ENCODE assay signal across 10 cellular contexts in the genomic region with DNA sequence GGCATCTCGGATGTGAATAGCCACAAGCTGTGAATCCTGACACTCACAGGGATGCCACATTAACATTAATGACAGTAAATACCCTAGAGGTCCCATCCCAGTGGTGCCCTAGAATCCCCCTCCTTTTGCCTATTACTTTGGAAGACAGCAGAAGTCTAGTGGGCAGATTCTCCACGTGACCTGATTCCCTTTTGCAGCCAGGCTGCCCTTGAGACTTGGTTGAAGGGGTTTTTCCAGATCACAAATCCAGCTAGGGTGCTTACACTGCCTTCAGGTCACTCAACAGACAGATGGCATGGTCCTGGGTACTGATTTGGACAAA. TPM values are rescaled to one million over a fixed set of nuclear protein-coding genes. Genes with fewer than 3 reads are reported as not detected.
DNase-seq lines count a peak whose midpoint lies in the region; ATAC-seq, FAIRE-seq and TF ChIP-seq lines count a peak whose summit lies in the region.
"Had no signal": no experiment of that assay in that cellular context is flagged by ENCODE, and none has a peak within 500 bp of the region (broad histone marks: within the 10 kb centered on the region; RNA-seq: fewer than 3 reads in every experiment).

No MANE protein-coding gene starts in this region.

- peaks cover 18% of the 10 kb centered on the region for H3F3A ChIP-seq in SK-N-SH (replicated peaks; ENCODE audit: insufficient read depth)

- peak overlapping the region; percentile 95 for H3K4me3 Mint-ChIP-seq in activated T-helper 2 cell treated with anti-CD3 and anti-CD28 coated beads, Interferon-gamma antibody, Interleukin-2, Interleukin-4, amounts not matched to agents 10 μg/mL and 5 μg/mL and 100 μg/mL, durations not matched to agents 14 hours and 24 hours and 36 hours (ENCODE audit: low read depth)

- POLR2A ChIA-PET in SK-N-SH (lab: Yijun Ruan, JAX): no interaction called here

- H3K4me1 ChIP-seq in SK-N-SH (ENCODE audit: control insufficient read depth in 1 of 2, insufficient read depth in 2 of 2, low read depth in 1 of 2, low read length in 1 of 2): peaks cover 56 to 76% of the 10 kb centered on the region in 2 experiments
- H3K4me1 ChIP-seq in keratinocyte (ENCODE audit: control insufficient read depth, extremely low read depth, insufficient read depth, low read length): peaks cover 62% of the 10 kb centered on the region
- H3K4me1 ChIP-seq in stomach: peaks cover 96 to 100% (median 99%) of the 10 kb centered on the region in 4 donors

- H3K27me3 Mint-ChIP-seq in activated T-helper 2 cell treated with anti-CD3 and anti-CD28 coated beads, Interferon-gamma antibody, Interleukin-2, Interleukin-4, amounts not matched to agents 10 μg/mL and 5 μg/mL and 100 μg/mL, durations not matched to agents 14 hours and 24 hours and 36 hours (ENCODE audit: low read depth): no peaks in the 10 kb centered on the region

- no peak for TF ChIP-seq RAD21 in SK-N-SH (IDR thresholded peaks at IDR 0.05; ENCODE audit: low read length)

- peaks cover 80% of the 10 kb centered on the region for H3K4me1 Mint-ChIP-seq in activated T-helper 2 cell treated with anti-CD3 and anti-CD28 coated beads, Interferon-gamma antibody, Interleukin-2, Interleukin-4, amounts not matched to agents 10 μg/mL and 5 μg/mL and 100 μg/mL, durations not matched to agents 14 hours and 24 hours and 36 hours (ENCODE audit: low read depth)

- H3K79me2 ChIP-seq in SK-N-SH (ENCODE audit: insufficient read depth): peaks cover 100% of the 10 kb centered on the region
- H3K79me2 ChIP-seq in keratinocyte (ENCODE audit: control insufficient read depth, insufficient read depth, low read length): peaks cover 96% of the 10 kb centered on the region

- CTCF ChIA-PET in SK-N-SH (lab: Yijun Ruan, JAX): interaction anchor here (0.9 to 5.0 kb wide), 9 partner anchors 8 to 93 kb away, joined by 3 to 25 read pairs (median 5); no protein-coding TSS in a partner anchor

- H4K20me1 ChIP-seq in SK-N-SH (ENCODE audit: insufficient read depth) (peaks cover 94% of the 10 kb centered on the region), keratinocyte (ENCODE audit: control insufficient read depth, extremely low read depth, insufficient read depth, low read length) (peaks cover 19% of the 10 kb centered on the region)

- intact Hi-C loops in activated T-helper 2 cell treated with anti-CD3 and anti-CD28 coated beads, Interferon-gamma antibody, Interleukin-2, Interleukin-4, amounts not matched to agents 10 μg/mL and 5 μg/mL and 100 μg/mL, durations not matched to agents 14 hours and 24 hours and 36 hours (cut with micrococcal nuclease): loop anchor here (1.0 to 10.0 kb wide), 4 partner anchors 8 to 1436 kb away; a partner anchor contains a TSS
- intact Hi-C loops in stomach (cut with DNase I; ENCODE audit: low total_unique reads): no loop called here

- no peak for DNase-seq in SK-N-SH
- DNase-seq in activated T-helper 2 cell treated with anti-CD3 and anti-CD28 coated beads, Interferon-gamma antibody, Interleukin-2, Interleukin-4, amounts not matched to agents 10 μg/mL and 5 μg/mL and 100 μg/mL, durations not matched to agents 14 hours and 24 hours and 36 hours (ENCODE audit: low spot score): no peak
- no peak for DNase-seq in keratinocyte (ENCODE audit: low read depth, low spot score)
- DNase-seq in stomach: no peak
- no peak for DNase-seq in NOMO-1 treated with dmso at 0.1 percent for 144 hours (lab: John Stamatoyannopoulos, UW; ENCODE audit: unreplicated experiment)
- DNase-seq in dermis blood vessel endothelial cell: no peak
- DNase-seq: NCI-H2227 treated with DMSO at 0.1 percent for 48 hours had no signal

- peak overlapping the region; percentile 97 for H3K27ac Mint-ChIP-seq in activated T-helper 2 cell treated with anti-CD3 and anti-CD28 coated beads, Interferon-gamma antibody, Interleukin-2, Interleukin-4, amounts not matched to agents 10 μg/mL and 5 μg/mL and 100 μg/mL, durations not matched to agents 14 hours and 24 hours and 36 hours

- TF ChIP-seq POLR2A in stomach (IDR thresholded peaks at IDR 0.05): no peak

- H3K9ac ChIP-seq in SK-N-SH: no peak overlapping the region
- no peak overlapping the region for H3K9ac ChIP-seq in keratinocyte (ENCODE audit: control insufficient read depth, extremely low read depth, insufficient read depth, low read length)

- dilution Hi-C loops in keratinocyte (cut with MboI; ENCODE audit: extremely low pct_ligation_motif_present, low sequenced_read_pairs): no loop called here

- 80% methylated on average over 2 of the region's 2 CpGs for WGBS in SK-N-SH (ENCODE audit: low lambda C conversion rate)
- WGBS in stomach, 5 donors: 60 to 82% (median 76%) methylated on average over 1 to 2 of the region's 2 CpGs

- H3K4me3 ChIP-seq in SK-N-SH (ENCODE audit: low read depth in 2 of 2, low read length in 1 of 2) (no peak overlapping the region; a peak in 1 of 4 replicates), keratinocyte (ENCODE audit: control insufficient read depth in 2 of 3, extremely low read depth in 1 of 3, insufficient read depth in 2 of 3, low read depth in 1 of 3, low read length in 3 of 3) (no peak overlapping the region), stomach (no peak overlapping the region)

- H3K36me3 ChIP-seq in SK-N-SH (replicated peaks in 1 of 2; ENCODE audit: control insufficient read depth in 1 of 2, insufficient read depth in 2 of 2, low read length in 1 of 2) (peaks cover 3 to 11% of the 10 kb centered on the region in 2 experiments), keratinocyte (ENCODE audit: control insufficient read depth in 2 of 2, extremely low read depth in 1 of 2, insufficient read depth in 2 of 2, low read length in 2 of 2) (peaks cover 5 to 29% of the 10 kb centered on the region in 2 experiments), stomach (no peaks in the 10 kb centered on the region)

- no peaks in the 10 kb centered on the region for H3K9me3 ChIP-seq in SK-N-SH
- no peaks in the 10 kb centered on the region for H3K9me3 ChIP-seq in keratinocyte (ENCODE audit: control insufficient read depth, low read depth, low read length)
- no peaks in the 10 kb centered on the region for H3K9me3 ChIP-seq in stomach

- no peak for TF ChIP-seq EP300 in SK-N-SH (IDR thresholded peaks at IDR 0.05; ENCODE audit: borderline replicate concordance in 1 of 2, low read depth in 1 of 2, low read length in 1 of 2)
- TF ChIP-seq EP300 in stomach (IDR thresholded peaks at IDR 0.05): no peak

- peaks cover 17% of the 10 kb centered on the region for H3K9me1 ChIP-seq in keratinocyte (ENCODE audit: control insufficient read depth, extremely low read depth, insufficient read depth, low read length)

- H3K27me3 ChIP-seq in SK-N-SH (ENCODE audit: insufficient read depth) (no peaks in the 10 kb centered on the region), keratinocyte (ENCODE audit: control insufficient read depth, extremely low read depth, insufficient read depth, low read length) (no peaks in the 10 kb centered on the region), stomach (no peaks in the 10 kb centered on the region)

- H3K9me2 ChIP-seq in SK-N-SH: no peaks in the 10 kb centered on the region

- H3K36me3 Mint-ChIP-seq in activated T-helper 2 cell treated with anti-CD3 and anti-CD28 coated beads, Interferon-gamma antibody, Interleukin-2, Interleukin-4, amounts not matched to agents 10 μg/mL and 5 μg/mL and 100 μg/mL, durations not matched to agents 14 hours and 24 hours and 36 hours (ENCODE audit: low read depth): peaks cover 76% of the 10 kb centered on the region

- no peak for TF ChIP-seq CTCF in SK-N-SH (IDR thresholded peaks at IDR 0.05)
- no peak for TF ChIP-seq CTCF in keratinocyte (optimal IDR thresholded peaks at IDR 0.05 in 1 of 3, IDR thresholded peaks at IDR 0.05 in 1 of 3, conservative IDR thresholded peaks at IDR 0.05 in 1 of 3; ENCODE audit: extremely low read depth in 1 of 3, insufficient read depth in 2 of 3, low read length in 3 of 3)
- TF ChIP-seq CTCF in stomach (IDR thresholded peaks at IDR 0.05): no peak

- H3K27ac ChIP-seq in SK-N-SH (ENCODE audit: low read depth in 2 of 2, low read length in 1 of 2) (peak overlapping the region; percentile 48 to 84; a peak in 3 of 4 replicates), keratinocyte (ENCODE audit: control insufficient read depth, insufficient read depth, low read length) (peak overlapping the region; percentile 95), stomach (peak overlapping the region; percentile 40 to 99 (median 98))
- H3K27ac ChIP-seq: 22Rv1 had no signal

- H2AFZ ChIP-seq in SK-N-SH (ENCODE audit: low read depth) (no peak overlapping the region), keratinocyte (ENCODE audit: control insufficient read depth, low read length) (no peak overlapping the region)

- FAIRE-seq in keratinocyte (lab: Jason Lieb, UNC): no peak

- H3K4me2 ChIP-seq in SK-N-SH (peak overlapping the region; percentile 62), keratinocyte (ENCODE audit: control insufficient read depth, extremely low read depth, insufficient read depth, low read depth, low read length) (no peak overlapping the region)

- ATAC-seq in SK-N-SH treated with all-trans-retinoic acid at 6 μM for 48 hours (no peak), GM18502 (IDR thresholded peaks at IDR 0.05; ENCODE audit: poor library complexity, unreplicated experiment) (no peak)

- H3K9me3 Mint-ChIP-seq in activated T-helper 2 cell treated with anti-CD3 and anti-CD28 coated beads, Interferon-gamma antibody, Interleukin-2, Interleukin-4, amounts not matched to agents 10 μg/mL and 5 μg/mL and 100 μg/mL, durations not matched to agents 14 hours and 24 hours and 36 hours: peaks cover 4% of the 10 kb centered on the region

RNA-seq across cellular contexts. Expression of a gene that starts 8.7 kb away (rescaled TPM):
- polyA plus RNA-seq in SK-N-SH (2012; rRNA removed) (32.7 and 51.0 TPM in 2 replicates), keratinocyte (15.8 to 32.4 TPM (median 17.0 TPM) in 3 replicates), stomach (10 to 100 TPM; 22.8 to 30.7 (median 28.6) TPM)
- 20.4 and 31.4 TPM in 2 replicates for polyA plus RNA-seq in SK-N-SH (2012; cell fraction: cytosol; rRNA removed)
- 227 and 305 TPM in 2 replicates for polyA plus RNA-seq in SK-N-SH (2012; cell fraction: nucleus; rRNA removed)
- 251 and 253 TPM in 2 replicates for total RNA-seq in activated T-helper 2 cell treated with anti-CD3 and anti-CD28 coated beads, Interferon-gamma antibody, Interleukin-2, Interleukin-4, amounts not matched to agents 10 μg/mL and 5 μg/mL and 100 μg/mL, durations not matched to agents 14 hours and 24 hours and 36 hours
- polyA plus RNA-seq in keratinocyte (2011; ENCODE audit: low read depth): 27.9 TPM
- 13.0 and 21.8 TPM in 2 replicates for polyA plus RNA-seq in keratinocyte (2011; cell fraction: cytosol; rRNA removed)
- polyA plus RNA-seq in keratinocyte (2011; cell fraction: nucleus; rRNA removed): 67.6 and 79.0 TPM in 2 replicates
- polyA plus RNA-seq in keratinocyte (2012; ENCODE audit: low replicate concordance): 24.3 and 37.1 TPM in 2 replicates
- 13.7 to 55.7 TPM (median 18.8 TPM) in 3 replicates for polyA minus RNA-seq in keratinocyte
- polyA minus RNA-seq in keratinocyte (2011; cell fraction: cytosol; rRNA and poly(A)+ RNA removed): 32.6 TPM
- 23.3 and 24.6 TPM in 2 replicates for polyA minus RNA-seq in keratinocyte (2011; cell fraction: nucleus; rRNA and poly(A)+ RNA removed)
- total RNA-seq in stomach (100 to 1,000 TPM in 2 of 5 donors, 10 to 100 TPM in 3; 32.1 to 313 (median 66.5) TPM), dermis blood vessel endothelial cell (55.0 and 75.4 TPM in 2 replicates)

RNA-seq across cellular contexts. Expression of a gene that starts 38.0 kb away (rescaled TPM):
- polyA plus RNA-seq in SK-N-SH (2012; rRNA removed) (7.3 and 8.1 TPM in 2 replicates), keratinocyte (7.8 to 15.3 TPM (median 8.1 TPM) in 3 replicates), stomach (10 to 100 TPM in 1 of 3 donors, 1 to 10 TPM in 2; 6.3 to 18.2 (median 9.4) TPM)
- polyA plus RNA-seq in SK-N-SH (2012; cell fraction: cytosol; rRNA removed): 4.7 and 6.8 TPM in 2 replicates
- polyA plus RNA-seq in SK-N-SH (2012; cell fraction: nucleus; rRNA removed): 13.1 and 16.1 TPM in 2 replicates
- total RNA-seq in activated T-helper 2 cell treated with anti-CD3 and anti-CD28 coated beads, Interferon-gamma antibody, Interleukin-2, Interleukin-4, amounts not matched to agents 10 μg/mL and 5 μg/mL and 100 μg/mL, durations not matched to agents 14 hours and 24 hours and 36 hours: 7.3 and 7.4 TPM in 2 replicates
- 1.5 TPM for polyA plus RNA-seq in keratinocyte (2011; ENCODE audit: low read depth)
- polyA plus RNA-seq in keratinocyte (2011; cell fraction: cytosol; rRNA removed): 10.8 and 12.2 TPM in 2 replicates
- 14.4 and 18.3 TPM in 2 replicates for polyA plus RNA-seq in keratinocyte (2011; cell fraction: nucleus; rRNA removed)
- polyA plus RNA-seq in keratinocyte (2012; ENCODE audit: low replicate concordance): 11.7 and 13.6 TPM in 2 replicates
- 12.8 to 29.3 TPM (median 16.5 TPM) in 3 replicates for polyA minus RNA-seq in keratinocyte
- polyA minus RNA-seq in keratinocyte (2011; cell fraction: cytosol; rRNA and poly(A)+ RNA removed): 16.5 TPM
- polyA minus RNA-seq in keratinocyte (2011; cell fraction: nucleus; rRNA and poly(A)+ RNA removed): 5.4 and 5.8 TPM in 2 replicates
- total RNA-seq in stomach (10 to 100 TPM in 3 of 5 donors, 1 to 10 TPM in 2; 2.3 to 29.0 (median 18.1) TPM), dermis blood vessel endothelial cell (19.2 and 22.1 TPM in 2 replicates)

RNA-seq across cellular contexts. Expression of a gene that starts 52.4 kb away (rescaled TPM):
- 0.90 and 0.93 TPM in 2 replicates for polyA plus RNA-seq in SK-N-SH (2012; rRNA removed)
- polyA plus RNA-seq in SK-N-SH (2012; cell fraction: cytosol; rRNA removed): 0.23 and 0.42 TPM in 2 replicates
- 3.8 and 4.7 TPM in 2 replicates for polyA plus RNA-seq in SK-N-SH (2012; cell fraction: nucleus; rRNA removed)
- total RNA-seq in activated T-helper 2 cell treated with anti-CD3 and anti-CD28 coated beads, Interferon-gamma antibody, Interleukin-2, Interleukin-4, amounts not matched to agents 10 μg/mL and 5 μg/mL and 100 μg/mL, durations not matched to agents 14 hours and 24 hours and 36 hours: 1.8 and 2.7 TPM in 2 replicates
- 4.1 to 5.7 TPM (median 5.1 TPM) in 3 replicates for polyA plus RNA-seq in keratinocyte
- polyA plus RNA-seq in keratinocyte (2011; ENCODE audit: low read depth): 2.2 TPM
- 1.8 and 2.7 TPM in 2 replicates for polyA plus RNA-seq in keratinocyte (2011; cell fraction: cytosol; rRNA removed)
- polyA plus RNA-seq in keratinocyte (2011; cell fraction: nucleus; rRNA removed): 13.1 and 17.2 TPM in 2 replicates
- 1.9 and 6.5 TPM in 2 replicates for polyA plus RNA-seq in keratinocyte (2012; ENCODE audit: low replicate concordance)
- polyA minus RNA-seq in keratinocyte: 5.5 to 25.3 TPM (median 5.9 TPM) in 3 replicates
- polyA minus RNA-seq in keratinocyte (2011; cell fraction: cytosol; rRNA and poly(A)+ RNA removed): 8.1 TPM
- 5.7 and 7.1 TPM in 2 replicates for polyA minus RNA-seq in keratinocyte (2011; cell fraction: nucleus; rRNA and poly(A)+ RNA removed)
- total RNA-seq in stomach: 100 to 1,000 TPM in 1 of 5 donors, 10 to 100 TPM in 4; 15.9 to 114 (median 25.0) TPM
- 10 to 100 TPM; 21.2 to 33.1 (median 22.9) TPM for polyA plus RNA-seq in stomach
- total RNA-seq in dermis blood vessel endothelial cell: 52.0 and 106 TPM in 2 replicates
